ENCODE assay signal across 8 cellular contexts in genomic region chr1:212514056-212514614, GRCh38.
DNase-seq lines count a peak whose midpoint lies in the region; ATAC-seq and TF ChIP-seq lines count a peak whose summit lies in the region.

No MANE protein-coding gene starts in this region.

- H3K4me1 ChIP-seq in SJCRH30 = peaks cover 43% of the 10 kb centered on the region

- H3K27me3 Mint-ChIP-seq in glutamatergic neuron (ENCODE audit: unreplicated experiment) = peaks cover 11% of the 10 kb centered on the region

- no peaks in the 10 kb centered on the region for H3K27me3 ChIP-seq in SJCRH30

- H3K27ac Mint-ChIP-seq in glutamatergic neuron (ENCODE audit: unreplicated experiment) = no peak overlapping the region

- DNase-seq in activated CD8-positive, alpha-beta memory T cell treated with anti-CD3 and anti-CD28 coated beads for 24 hours = peak; percentile 62
- DNase-seq in activated CD8-positive, alpha-beta memory T cell treated with anti-CD3 and anti-CD28 coated beads, Interleukin-2, amount 50 U/mL, for 48 hours = no peak
- DNase-seq in SJCRH30 (peak; percentile 97 to 98), glutamatergic neuron (peak; percentile 32), T-helper 9 cell (no peak), NCI-H2107 treated with DMSO at 0.1 percent for 48 hours (lab: John Stamatoyannopoulos, UW; ENCODE audit: unreplicated experiment) (no peak)
- DNase-seq in stimulated activated CD4-positive, alpha-beta T cell treated with anti-CD3 and anti-CD28 coated beads, Interleukin-15, amount 100 ng/mL, for 24 hours = peak; percentile 26

- H3K4me3 Mint-ChIP-seq in glutamatergic neuron (ENCODE audit: unreplicated experiment) = no peak overlapping the region

- H3K9me3 Mint-ChIP-seq in glutamatergic neuron (ENCODE audit: unreplicated experiment) = peaks cover 5% of the 10 kb centered on the region

- H3K36me3 ChIP-seq in SJCRH30 = no peaks in the 10 kb centered on the region

- peak overlapping the region; percentile 74 for H3K27ac ChIP-seq in SJCRH30

- peaks cover 9% of the 10 kb centered on the region for H3K4me1 Mint-ChIP-seq in glutamatergic neuron (ENCODE audit: low read depth, unreplicated experiment)

- peak overlapping the region; percentile 3; the same call in 1 of the 2 replicates for H3K4me3 ChIP-seq in SJCRH30

- no peak for TF ChIP-seq CTCF in glutamatergic neuron (IDR thresholded peaks at IDR 0.05; ENCODE audit: partially characterized antibody, unreplicated experiment)

- no peak for ATAC-seq in HG03196 (IDR thresholded peaks at IDR 0.05; ENCODE audit: unreplicated experiment)

- no peaks in the 10 kb centered on the region for H3K9me3 ChIP-seq in SJCRH30 (replicated peaks)

- H3K36me3 Mint-ChIP-seq in glutamatergic neuron (ENCODE audit: unreplicated experiment) = no peaks in the 10 kb centered on the region

Comparison
In these comparisons a context has a peak if more than half of its experiments do, and no peak if none do; other contexts are left out.
1. DNase-seq: peak in activated CD8-positive, alpha-beta memory T cell treated with anti-CD3 and anti-CD28 coated beads for 24 hours (single experiment), SJCRH30 (2 of 2), glutamatergic neuron (single experiment) and stimulated activated CD4-positive, alpha-beta T cell treated with anti-CD3 and anti-CD28 coated beads, Interleukin-15, amount 100 ng/mL, for 24 hours (single experiment); none in activated CD8-positive, alpha-beta memory T cell treated with anti-CD3 and anti-CD28 coated beads, Interleukin-2, amount 50 U/mL, for 48 hours (single experiment), T-helper 9 cell (single experiment) and NCI-H2107 treated with DMSO at 0.1 percent for 48 hours (single experiment).